31 cellular contexts compared by ENCODE assay signal in genomic region chr22:28581020-28581419, GRCh38.
"Had no signal": no experiment of that assay in that cellular context is flagged by ENCODE, and none has a peak within 500 bp of the region (broad histone marks: within the 10 kb centered on the region; RNA-seq: fewer than 3 reads in every experiment).

No MANE protein-coding gene starts in this region.

- DNase-seq: activated CD4-positive, alpha-beta T cell treated with anti-CD3 and anti-CD28 coated beads for 4 hours; activated CD4-positive, alpha-beta T cell treated with anti-CD3 and anti-CD28 coated beads, Interleukin-2, amount 50 U/mL, for 48 hours; activated CD8-positive, alpha-beta memory T cell treated with anti-CD3 and anti-CD28 coated beads for 24 hours; activated effector memory CD4-positive, alpha-beta T cell treated with Interleukin-2 at 50 U/mL for 16 hours; activated naive CD4-positive, alpha-beta T cell treated with Interleukin-2 at 50 U/mL for 16 hours; activated naive CD8-positive, alpha-beta T cell treated with anti-CD3 and anti-CD28 coated beads for 36 hours; adrenal gland; aorta; body of pancreas; effector CD8-positive, alpha-beta T cell; gastrocnemius medialis; glutamatergic neuron; islet precursor cell; left cardiac atrium; left ventricle myocardium superior; naive B cell; occipital lobe; stimulated activated CD4-positive, alpha-beta T cell treated with anti-CD3 and anti-CD28 coated beads, Interleukin-1b, Interleukin-23, amount 100 ng/mL, for 48 hours; stimulated activated CD4-positive, alpha-beta T cell treated with anti-CD3 and anti-CD28 coated beads, Interleukin-4, amount 100 ng/mL, for 4 hours; stimulated activated CD8-positive, alpha-beta memory T cell treated with anti-CD3 and anti-CD28 coated beads, Interleukin-4, amount 100 ng/mL, for 48 hours; stimulated activated naive CD8-positive, alpha-beta T cell treated with anti-CD3 and anti-CD28 coated beads, Interleukin-15, amount 100 ng/mL, for 72 hours; substantia nigra had no signal

- H3K27me3 ChIP-seq: adrenal gland, body of pancreas, gastrocnemius medialis, hepatocyte, right atrium auricular region had no signal

- H3K27ac Mint-ChIP-seq: activated naive CD8-positive, alpha-beta T cell treated with anti-CD3 and anti-CD28 coated beads for 36 hours; stimulated activated memory B cell treated with anti-CD40 and anti-IgM and Interleukin-4, amounts not matched to agents 10 μg/mL and 1 μg/mL and 100 μg/mL, for 72 hours; stimulated activated naive CD8-positive, alpha-beta T cell treated with anti-CD3 and anti-CD28 coated beads, Interleukin-15, amount 100 ng/mL, for 72 hours; type B pancreatic cell had no signal

- H2AFZ ChIP-seq: hepatocyte had no signal

- H3K27ac ChIP-seq: adrenal gland, body of pancreas, gastrocnemius medialis, hepatocyte, right atrium auricular region, VCaP had no signal

- H3K4me3 ChIP-seq: adrenal gland, body of pancreas, gastrocnemius medialis, hepatocyte, right atrium auricular region, smooth muscle cell had no signal

- H3K36me3 Mint-ChIP-seq: activated naive CD8-positive, alpha-beta T cell treated with anti-CD3 and anti-CD28 coated beads for 36 hours; naive B cell; stimulated activated memory B cell treated with anti-CD40 and anti-IgM and Interleukin-4, amounts not matched to agents 10 μg/mL and 1 μg/mL and 100 μg/mL, for 72 hours had no signal

- H3K9me3 ChIP-seq: adrenal gland, body of pancreas, gastrocnemius medialis, right atrium auricular region had no signal

- H3K36me3 ChIP-seq: adrenal gland, gastrocnemius medialis, right atrium auricular region had no signal

- H3K4me1 ChIP-seq: adrenal gland, body of pancreas, gastrocnemius medialis, right atrium auricular region had no signal

- H3K9me3 Mint-ChIP-seq: activated naive CD8-positive, alpha-beta T cell treated with anti-CD3 and anti-CD28 coated beads for 36 hours; naive B cell; stimulated activated memory B cell treated with anti-CD40 and anti-IgM and Interleukin-4, amounts not matched to agents 10 μg/mL and 1 μg/mL and 100 μg/mL, for 72 hours; stimulated activated naive CD8-positive, alpha-beta T cell treated with anti-CD3 and anti-CD28 coated beads, Interleukin-15, amount 100 ng/mL, for 72 hours; type B pancreatic cell had no signal

- H3K4me3 Mint-ChIP-seq: activated naive CD8-positive, alpha-beta T cell treated with anti-CD3 and anti-CD28 coated beads for 36 hours; naive B cell; neural crest cell; stimulated activated memory B cell treated with anti-CD40 and anti-IgM and Interleukin-4, amounts not matched to agents 10 μg/mL and 1 μg/mL and 100 μg/mL, for 72 hours; stimulated activated naive CD8-positive, alpha-beta T cell treated with anti-CD3 and anti-CD28 coated beads, Interleukin-15, amount 100 ng/mL, for 72 hours; type B pancreatic cell had no signal

- ATAC-seq: body of pancreas; gastrocnemius medialis; left cardiac atrium; left ventricle myocardium superior; stimulated activated memory B cell treated with anti-CD40 and anti-IgM and Interleukin-4, amounts not matched to agents 10 μg/mL and 1 μg/mL and 100 μg/mL, for 72 hours; stimulated activated naive CD8-positive, alpha-beta T cell treated with anti-CD3 and anti-CD28 coated beads, Interleukin-15, amount 100 ng/mL, for 72 hours had no signal

- FAIRE-seq: colon, TTC549 had no signal

- H3K4me2 ChIP-seq: hepatocyte, smooth muscle cell had no signal

- H3K79me2 ChIP-seq: hepatocyte had no signal

- H3K27me3 Mint-ChIP-seq: type B pancreatic cell had no signal

- H3K4me1 Mint-ChIP-seq: stimulated activated memory B cell treated with anti-CD40 and anti-IgM and Interleukin-4, amounts not matched to agents 10 μg/mL and 1 μg/mL and 100 μg/mL, for 72 hours; stimulated activated naive CD8-positive, alpha-beta T cell treated with anti-CD3 and anti-CD28 coated beads, Interleukin-15, amount 100 ng/mL, for 72 hours had no signal
